In genomic region chr2:168705534-168706470, GRCh38 we compare ENCODE assay signal across 8 cellular contexts.
DNase-seq lines count a peak whose midpoint lies in the region; ATAC-seq, FAIRE-seq and TF ChIP-seq lines count a peak whose summit lies in the region.

No MANE protein-coding gene starts in this region.

- no peak for FAIRE-seq in GM12892 (lab: Jason Lieb, UNC)

- no peak for ATAC-seq in HG02870 (IDR thresholded peaks at IDR 0.05; ENCODE audit: unreplicated experiment)

- H3K79me2 ChIP-seq in OCI-LY7 (ENCODE audit: insufficient read depth, low read depth, low read length), result no peaks in the 10 kb centered on the region

- no peak overlapping the region for H3K27ac ChIP-seq in OCI-LY7 (ENCODE audit: low read depth, low read length, poor library complexity, severe bottlenecking)

- intact Hi-C loops in OCI-LY7 (cut with micrococcal nuclease; ENCODE audit: unreplicated experiment), result no loop called here

- H3K4me3 ChIP-seq in OCI-LY7 (ENCODE audit: low read depth, low read length, poor library complexity, severe bottlenecking), result no peak overlapping the region
- H3K4me3 ChIP-seq in fibroblast of villous mesenchyme (ENCODE audit: low read depth, low read length), result no peak overlapping the region

- H3K9me3 ChIP-seq in OCI-LY7 (ENCODE audit: low read length), result no peaks in the 10 kb centered on the region

- no TSS peak for BruUV-seq in OCI-LY7 (replicated peaks; lab: Mats Ljungman, UMichigan)

- H3K36me3 ChIP-seq in OCI-LY7 (ENCODE audit: insufficient read depth, low read length), result no peaks in the 10 kb centered on the region

- DNase-seq in A172 (ENCODE audit: low spot score) (peak; percentile 22), OCI-LY7 (ENCODE audit: low spot score) (peak; percentile 7), fibroblast of villous mesenchyme (ENCODE audit: low read depth) (peak; percentile 53), GM12892 (ENCODE audit: insufficient read length) (no peak), OCI-M2 (lab: John Stamatoyannopoulos, UW; ENCODE audit: unreplicated experiment) (no peak), SHP77 treated with DMSO at 0.1 percent for 48 hours (lab: John Stamatoyannopoulos, UW) (no peak)

- TF ChIP-seq POLR2A in GM12892 (IDR thresholded peaks at IDR 0.05; ENCODE audit: low read depth, low read length), result no peak

- no peak overlapping the region for H2AFZ ChIP-seq in OCI-LY7 (ENCODE audit: low read length)

- POLR2A ChIA-PET in OCI-LY7 (lab: Charles Lee), result interaction anchor here (0.6 kb wide), 1 partner anchor 27 kb away, joined by 3 read pairs; no protein-coding TSS in a partner anchor

- CTCF ChIA-PET in OCI-LY7 (lab: Charles Lee; ENCODE audit: unreplicated experiment), result no interaction called here

- H3K4me1 ChIP-seq in OCI-LY7 (ENCODE audit: insufficient read depth, low read length, poor library complexity, severe bottlenecking), result no peaks in the 10 kb centered on the region

- H3K4me2 ChIP-seq in OCI-LY7 (ENCODE audit: low read length), result no peak overlapping the region

- H4K20me1 ChIP-seq in OCI-LY7 (ENCODE audit: insufficient read depth, low read length), result no peaks in the 10 kb centered on the region

- H3K9me2 ChIP-seq in OCI-LY7 (ENCODE audit: insufficient read depth, low read length), result no peaks in the 10 kb centered on the region

- TF ChIP-seq CTCF in GM12874 (IDR thresholded peaks at IDR 0.05; ENCODE audit: insufficient read depth, low read depth, low read length) (peak; percentile 23; the same call in 1 of the 2 replicates), OCI-LY7 (conservative IDR thresholded peaks at IDR 0.05; ENCODE audit: low read length) (peak; percentile 48), fibroblast of villous mesenchyme (IDR thresholded peaks at IDR 0.05; ENCODE audit: insufficient read depth, low read depth, low read length) (peak; percentile 41)

Comparison
In these comparisons a context has a peak if more than half of its experiments do, and no peak if none do; other contexts are left out.
1. DNase-seq: peak in A172 (single experiment), OCI-LY7 (single experiment) and fibroblast of villous mesenchyme (single experiment); none in GM12892 (single experiment), OCI-M2 (single experiment) and SHP77 treated with DMSO at 0.1 percent for 48 hours (single experiment).
2. Peak in every context shown above with its lines, with median percentiles within 50 percentile points of each other: CTCF ChIP-seq.